In the genomic region with DNA sequence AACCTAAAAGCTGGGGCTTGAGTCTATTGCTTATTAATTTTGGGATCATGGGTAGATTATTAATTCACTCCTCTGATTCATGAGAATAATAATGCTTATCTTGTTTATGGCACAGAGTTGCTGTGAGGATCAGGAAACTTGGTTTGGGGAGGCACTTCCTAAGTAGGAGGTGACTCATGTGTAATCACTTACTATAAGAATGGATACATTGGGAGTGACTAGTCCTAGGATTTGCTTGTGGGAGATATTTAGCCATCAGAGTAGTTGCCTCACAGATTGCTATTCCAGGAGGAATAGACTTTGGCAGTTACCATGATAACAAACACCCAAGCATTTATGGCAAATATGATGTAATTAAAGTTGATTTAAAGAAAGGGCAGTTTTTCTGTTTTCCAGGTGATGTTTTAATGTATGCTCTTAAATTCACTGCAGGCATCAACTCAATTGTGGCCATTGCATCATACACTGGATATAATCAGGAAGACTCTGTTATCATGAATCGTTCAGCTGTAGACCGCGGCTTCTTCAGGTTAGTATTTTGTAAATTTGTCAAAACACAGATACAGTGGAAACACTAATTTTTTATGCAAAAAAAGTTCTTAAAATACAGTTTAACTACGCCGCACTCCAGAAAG, we compare ENCODE assay signal across 13 cellular contexts. TPM values are rescaled to one million over a fixed set of nuclear protein-coding genes. Genes with fewer than 3 reads are reported as not detected.
DNase-seq lines count a peak whose midpoint lies in the region; ATAC-seq and TF ChIP-seq lines count a peak whose summit lies in the region.
"Had no signal": no experiment of that assay in that cellular context is flagged by ENCODE, and none has a peak within 500 bp of the region (broad histone marks: within the 10 kb centered on the region; RNA-seq: fewer than 3 reads in every experiment).

No MANE protein-coding gene starts in this region.

- no peak for DNase-seq in heart right ventricle
- no peak for DNase-seq in cardiac septum (ENCODE audit: low spot score)
- DNase-seq in astrocyte of the hippocampus (ENCODE audit: low read depth, low spot score), result peak; percentile 48
- DNase-seq in right cardiac atrium, result no peak
- no peak for DNase-seq in type B pancreatic cell (ENCODE audit: extremely low spot score, unreplicated experiment)
- DNase-seq: cortex of kidney, NCI-H748 treated with DMSO at 0.1 percent for 48 hours, occipital lobe had no signal

- no peaks in the 10 kb centered on the region for H3K27me3 Mint-ChIP-seq in type B pancreatic cell
- H3K27me3 Mint-ChIP-seq in activated T-helper 17 cell treated with anti-CD3 and anti-CD28 coated beads, Interleukin-2, amount 50 U/mL, for 72 hours, result no peaks in the 10 kb centered on the region

- intact Hi-C loops in heart right ventricle (cut with DNase I) (no loop called here), cardiac septum (cut with DNase I) (no loop called here), right cardiac atrium (cut with DNase I) (no loop called here)

- no peak overlapping the region for H3K4me3 Mint-ChIP-seq in type B pancreatic cell
- no peak overlapping the region for H3K4me3 Mint-ChIP-seq in activated T-helper 17 cell treated with anti-CD3 and anti-CD28 coated beads, Interleukin-2, amount 50 U/mL, for 72 hours

- no peaks in the 10 kb centered on the region for H3K9me3 Mint-ChIP-seq in type B pancreatic cell
- H3K9me3 Mint-ChIP-seq in activated T-helper 17 cell treated with anti-CD3 and anti-CD28 coated beads, Interleukin-2, amount 50 U/mL, for 72 hours, result no peaks in the 10 kb centered on the region

- H3K27ac ChIP-seq in heart right ventricle (peak overlapping the region in 6 of 10 donors; percentile 11 to 71 (median 32)), right cardiac atrium (ENCODE audit: low read length) (no peak overlapping the region)
- H3K27ac ChIP-seq: C4-2B had no signal

- H3K4me1 Mint-ChIP-seq in type B pancreatic cell (ENCODE audit: unreplicated experiment), result no peaks in the 10 kb centered on the region
- no peaks in the 10 kb centered on the region for H3K4me1 Mint-ChIP-seq in activated T-helper 17 cell treated with anti-CD3 and anti-CD28 coated beads, Interleukin-2, amount 50 U/mL, for 72 hours

- peaks cover 0 to 31% (median 23%) of the 10 kb centered on the region in 9 donors for H3K4me1 ChIP-seq in heart right ventricle
- H3K4me1 ChIP-seq in right cardiac atrium (ENCODE audit: control insufficient read depth, insufficient read depth, low read length), result peaks cover 2% of the 10 kb centered on the region

- H3K36me3 ChIP-seq in heart right ventricle, result peaks cover 0 to 100% (median 59%) of the 10 kb centered on the region in 9 donors

- TF ChIP-seq CTCF in heart right ventricle (IDR thresholded peaks at IDR 0.05) (no peak), type B pancreatic cell (conservative IDR thresholded peaks at IDR 0.05) (no peak)

- ATAC-seq in heart right ventricle, result peak in 6 of 8 donors; percentile 53 to 78 (median 72)
- ATAC-seq in right cardiac atrium, result peak; percentile 61 to 87
- no peak for ATAC-seq in activated T-helper 17 cell treated with anti-CD3 and anti-CD28 coated beads, Interleukin-2, amount 50 U/mL, for 72 hours (replicated peaks)
- ATAC-seq in HG02571 (IDR thresholded peaks at IDR 0.05; ENCODE audit: unreplicated experiment), result no peak
- ATAC-seq in HG02678 (IDR thresholded peaks at IDR 0.05; ENCODE audit: unreplicated experiment), result no peak
- ATAC-seq: GM12878 had no signal

- H3K27ac Mint-ChIP-seq in type B pancreatic cell, result peak overlapping the region; percentile 25
- H3K27ac Mint-ChIP-seq in activated T-helper 17 cell treated with anti-CD3 and anti-CD28 coated beads, Interleukin-2, amount 50 U/mL, for 72 hours, result no peak overlapping the region

- H3K27me3 ChIP-seq in heart right ventricle (no peaks in the 10 kb centered on the region), right cardiac atrium (ENCODE audit: control insufficient read depth, insufficient read depth) (no peaks in the 10 kb centered on the region)

- peaks cover 56% of the 10 kb centered on the region for H3K36me3 Mint-ChIP-seq in type B pancreatic cell
- peaks cover 99% of the 10 kb centered on the region for H3K36me3 Mint-ChIP-seq in activated T-helper 17 cell treated with anti-CD3 and anti-CD28 coated beads, Interleukin-2, amount 50 U/mL, for 72 hours (ENCODE audit: low read depth)

- H3K9me3 ChIP-seq in heart right ventricle (no peaks in the 10 kb centered on the region), right cardiac atrium (ENCODE audit: control insufficient read depth, low read length) (no peaks in the 10 kb centered on the region)

- no peak overlapping the region for H3K4me3 ChIP-seq in heart right ventricle
- no peak overlapping the region for H3K4me3 ChIP-seq in right cardiac atrium (ENCODE audit: low read length)
- H3K4me3 ChIP-seq: GM12878 had no signal

- WGBS in heart right ventricle, 2 donors, result 64 to 73% methylated on average over 5 of the region's 5 CpGs
- 71% methylated on average over 5 of the region's 5 CpGs for WGBS in right cardiac atrium

RNA-seq across cellular contexts. Expression of a gene that starts 41.9 kb away (rescaled TPM):
- total RNA-seq in heart right ventricle, result 10 to 100 TPM; 69.0 to 91.2 (median 80.9) TPM
- 10 to 100 TPM; 20.5 to 34.1 TPM for polyA plus RNA-seq in heart right ventricle
- 78.3 TPM for total RNA-seq in cardiac septum
- total RNA-seq in right cardiac atrium, result 10 to 100 TPM; 69.3 to 80.9 (median 73.9) TPM
- polyA plus RNA-seq in right cardiac atrium, result 38.1 TPM
- total RNA-seq in type B pancreatic cell (ENCODE audit: low replicate concordance), result 95.1 and 117 TPM in 2 replicates
- total RNA-seq in activated T-helper 17 cell treated with anti-CD3 and anti-CD28 coated beads, Interleukin-2, amount 50 U/mL, for 72 hours, result 100 to 1,000 TPM; 105 to 133 TPM

RNA-seq across cellular contexts. Expression of a gene that starts 43.2 kb away (rescaled TPM):
- total RNA-seq in heart right ventricle (10 to 100 TPM; 11.0 to 14.7 (median 12.6) TPM), cardiac septum (8.4 TPM), right cardiac atrium (10 to 100 TPM in 2 of 4 donors, 1 to 10 TPM in 2; 8.4 to 12.5 (median 10.5) TPM), type B pancreatic cell (ENCODE audit: low replicate concordance) (21.1 and 23.2 TPM in 2 replicates)
- polyA plus RNA-seq in heart right ventricle (10 to 100 TPM in 1 of 2 donors, 1 to 10 TPM in 1; 3.6 to 10.1 TPM), right cardiac atrium (7.8 TPM)
- total RNA-seq in activated T-helper 17 cell treated with anti-CD3 and anti-CD28 coated beads, Interleukin-2, amount 50 U/mL, for 72 hours, result 10 to 100 TPM; 18.8 to 19.7 TPM

Comparison
In these comparisons a context has a peak if more than half of its experiments do, and no peak if none do; other contexts are left out.
1. ATAC-seq: peak in heart right ventricle (6 of 8) and right cardiac atrium (2 of 2); none in activated T-helper 17 cell treated with anti-CD3 and anti-CD28 coated beads, Interleukin-2, amount 50 U/mL, for 72 hours (single experiment), HG02571 (single experiment) and HG02678 (single experiment).